In the genomic region with DNA sequence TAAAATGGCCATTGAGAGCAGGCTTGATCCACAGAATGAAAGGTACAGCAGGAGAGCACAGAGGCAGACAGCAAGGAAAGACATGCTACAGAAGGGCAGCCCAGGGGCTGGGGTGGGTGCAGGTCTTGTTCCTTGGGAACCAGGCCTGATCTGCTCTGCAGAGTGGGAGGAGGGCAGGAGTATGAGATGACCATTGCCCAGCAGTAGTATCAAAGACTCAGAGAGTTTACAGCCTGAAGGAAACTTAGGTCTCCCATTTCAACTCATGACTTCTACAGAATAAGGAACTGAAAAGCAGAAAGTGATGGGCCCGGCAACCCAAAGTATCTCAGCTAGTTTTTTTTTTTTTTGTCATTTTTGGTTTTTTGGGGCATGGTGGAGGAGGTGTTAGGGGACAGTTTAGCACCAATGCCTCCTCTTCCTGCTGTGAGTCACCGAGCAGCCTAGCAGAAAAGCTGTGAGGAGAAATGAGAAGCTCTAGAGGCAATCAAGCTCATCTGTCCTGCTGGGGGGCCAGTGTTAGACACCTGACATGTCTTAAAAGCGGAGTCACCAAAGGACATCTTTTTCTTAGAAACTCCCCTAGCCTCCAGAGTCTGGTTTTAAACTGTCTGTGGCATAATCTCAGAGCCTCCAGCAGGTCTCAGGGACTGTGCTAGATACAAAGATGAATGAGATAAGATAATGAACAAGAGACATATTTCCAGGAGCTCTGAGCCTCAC, we compare ENCODE assay signal across 8 cellular contexts. TPM values are rescaled to one million over a fixed set of nuclear protein-coding genes. Genes with fewer than 3 reads are reported as not detected.
DNase-seq lines count a peak whose midpoint lies in the region; ATAC-seq, FAIRE-seq and TF ChIP-seq lines count a peak whose summit lies in the region.

No MANE protein-coding gene starts in this region.

- no peaks in the 10 kb centered on the region for H3K9me3 Mint-ChIP-seq in brain
- H3K9me3 Mint-ChIP-seq in stimulated activated naive CD8-positive, alpha-beta T cell treated with anti-CD3 and anti-CD28 coated beads, Interleukin-15, Interleukin-2, amounts not matched to agents 100 ng/mL and 50 ng/mL, for 24 hours, result no peaks in the 10 kb centered on the region

- H3K9me3 ChIP-seq in MM.1S (replicated peaks; ENCODE audit: insufficient read depth, low read length), result no peaks in the 10 kb centered on the region
- no peaks in the 10 kb centered on the region for H3K9me3 ChIP-seq in osteoblast (ENCODE audit: low read depth, low read length)
- no peaks in the 10 kb centered on the region for H3K9me3 ChIP-seq in thyroid gland

- H2AFZ ChIP-seq in MM.1S (ENCODE audit: low read length), result no peak overlapping the region
- no peak overlapping the region for H2AFZ ChIP-seq in osteoblast (ENCODE audit: low read length)

- peak; percentile 50 for ATAC-seq in GM21529 (IDR thresholded peaks at IDR 0.05; ENCODE audit: unreplicated experiment)

- H3K36me3 Mint-ChIP-seq in brain, result no peaks in the 10 kb centered on the region
- no peaks in the 10 kb centered on the region for H3K36me3 Mint-ChIP-seq in stimulated activated naive CD8-positive, alpha-beta T cell treated with anti-CD3 and anti-CD28 coated beads, Interleukin-15, Interleukin-2, amounts not matched to agents 100 ng/mL and 50 ng/mL, for 24 hours (ENCODE audit: low read depth)

- peak; percentile 29 for DNase-seq in GM18507 (ENCODE audit: extremely low spot score, insufficient read length, low read depth)
- peak; percentile 56 for DNase-seq in MM.1S
- DNase-seq in osteoblast (ENCODE audit: insufficient read length, low spot score, missing footprints), result no peak
- DNase-seq in thyroid gland, result no peak
- no peak for DNase-seq in NCI-H2107 (lab: John Stamatoyannopoulos, UW)

- H3K9me2 ChIP-seq in MM.1S (replicated peaks; ENCODE audit: insufficient read depth, low read length), result no peaks in the 10 kb centered on the region

- no peak for TF ChIP-seq POLR2A in thyroid gland (IDR thresholded peaks at IDR 0.05)

- peaks cover 23% of the 10 kb centered on the region for H3K4me1 Mint-ChIP-seq in brain
- H3K4me1 Mint-ChIP-seq in stimulated activated naive CD8-positive, alpha-beta T cell treated with anti-CD3 and anti-CD28 coated beads, Interleukin-15, Interleukin-2, amounts not matched to agents 100 ng/mL and 50 ng/mL, for 24 hours (ENCODE audit: low read depth), result peaks cover 81% of the 10 kb centered on the region

- peak overlapping the region; percentile 91 for H3K27ac ChIP-seq in MM.1S (ENCODE audit: low read length)
- no peak overlapping the region for H3K27ac ChIP-seq in osteoblast (ENCODE audit: low read depth, low read length)
- H3K27ac ChIP-seq in thyroid gland, result no peak overlapping the region

- H3K27me3 ChIP-seq in MM.1S (replicated peaks; ENCODE audit: insufficient read depth, low read length) (no peaks in the 10 kb centered on the region), osteoblast (ENCODE audit: insufficient read depth, low read length) (peaks cover 6% of the 10 kb centered on the region), thyroid gland (no peaks in the 10 kb centered on the region)

- intact Hi-C loops in thyroid gland (cut with DNase I), result no loop called here

- 79 to 89% methylated on average over 3 of the region's 3 CpGs for WGBS in thyroid gland, 2 donors

- H3K4me3 ChIP-seq in MM.1S (ENCODE audit: low read length), result no peak overlapping the region; the same call in 1 of the 2 replicates
- H3K4me3 ChIP-seq in osteoblast (ENCODE audit: insufficient read depth, low read length), result no peak overlapping the region
- H3K4me3 ChIP-seq in thyroid gland (replicated peaks in 1 of 3), result no peak overlapping the region

- no peak for TF ChIP-seq CTCF in MM.1S (IDR thresholded peaks at IDR 0.05; ENCODE audit: low read length)
- no peak for TF ChIP-seq CTCF in brain (conservative IDR thresholded peaks at IDR 0.05)
- TF ChIP-seq CTCF in osteoblast (IDR thresholded peaks at IDR 0.05; ENCODE audit: extremely low read depth, low read depth, low read length), result no peak
- TF ChIP-seq CTCF in thyroid gland (IDR thresholded peaks at IDR 0.05), result no peak

- no peak overlapping the region for H3K4me3 Mint-ChIP-seq in brain
- H3K4me3 Mint-ChIP-seq in stimulated activated naive CD8-positive, alpha-beta T cell treated with anti-CD3 and anti-CD28 coated beads, Interleukin-15, Interleukin-2, amounts not matched to agents 100 ng/mL and 50 ng/mL, for 24 hours, result peak overlapping the region; percentile 44

- H3K79me2 ChIP-seq in MM.1S (ENCODE audit: low read length) (no peaks in the 10 kb centered on the region), osteoblast (ENCODE audit: insufficient read depth, low read length) (no peaks in the 10 kb centered on the region)

- H3K27ac Mint-ChIP-seq in brain, result peak overlapping the region in 3 of 5 experiments; percentile 2 to 31 (median 10)
- peak overlapping the region; percentile 80 for H3K27ac Mint-ChIP-seq in stimulated activated naive CD8-positive, alpha-beta T cell treated with anti-CD3 and anti-CD28 coated beads, Interleukin-15, Interleukin-2, amounts not matched to agents 100 ng/mL and 50 ng/mL, for 24 hours

- H3K4me2 ChIP-seq in MM.1S (ENCODE audit: low read depth, low read length) (peak overlapping the region; percentile 59), osteoblast (ENCODE audit: insufficient read depth, low read length) (no peak overlapping the region)

- H3K36me3 ChIP-seq in MM.1S (replicated peaks; ENCODE audit: insufficient read depth, low read length), result no peaks in the 10 kb centered on the region
- H3K36me3 ChIP-seq in osteoblast (ENCODE audit: insufficient read depth, low read length), result no peaks in the 10 kb centered on the region
- H3K36me3 ChIP-seq in thyroid gland, result no peaks in the 10 kb centered on the region

- no peak for FAIRE-seq in GM18507 (lab: Jason Lieb, UNC)

- H3F3A ChIP-seq in MM.1S (ENCODE audit: insufficient read depth, low read length), result peaks cover 32% of the 10 kb centered on the region

- peaks cover 3% of the 10 kb centered on the region for H3K27me3 Mint-ChIP-seq in brain
- no peaks in the 10 kb centered on the region for H3K27me3 Mint-ChIP-seq in stimulated activated naive CD8-positive, alpha-beta T cell treated with anti-CD3 and anti-CD28 coated beads, Interleukin-15, Interleukin-2, amounts not matched to agents 100 ng/mL and 50 ng/mL, for 24 hours

- peak overlapping the region; percentile 48; the same call in 1 of the 2 replicates for H3K9ac ChIP-seq in MM.1S (ENCODE audit: low read length)

- H4K20me1 ChIP-seq in MM.1S (ENCODE audit: insufficient read depth, low read length) (no peaks in the 10 kb centered on the region), osteoblast (ENCODE audit: insufficient read depth, low read length) (no peaks in the 10 kb centered on the region)

- H3K4me1 ChIP-seq in MM.1S (ENCODE audit: low read length), result peaks cover 58% of the 10 kb centered on the region
- H3K4me1 ChIP-seq in osteoblast (ENCODE audit: insufficient read depth, low read length), result peaks cover 2% of the 10 kb centered on the region
- H3K4me1 ChIP-seq in thyroid gland, result no peaks in the 10 kb centered on the region

RNA-seq across cellular contexts. Expression of gene HERPUD2, which starts 34.3 kb away (rescaled TPM):
- polyA plus RNA-seq in brain (ENCODE audit: insufficient read depth, low read depth, low replicate concordance), result 18.4 TPM
- 26.8 and 32.9 TPM in 2 replicates for total RNA-seq in osteoblast
- 10 to 100 TPM; 27.0 to 35.9 (median 29.9) TPM for total RNA-seq in thyroid gland

Comparison
In these comparisons a context has a peak if more than half of its experiments do, and no peak if none do; other contexts are left out.
1. DNase-seq: peak in GM18507 (single experiment) and MM.1S (single experiment); none in osteoblast (single experiment), thyroid gland (0 of 2) and NCI-H2107 (single experiment).